In the genomic region with DNA sequence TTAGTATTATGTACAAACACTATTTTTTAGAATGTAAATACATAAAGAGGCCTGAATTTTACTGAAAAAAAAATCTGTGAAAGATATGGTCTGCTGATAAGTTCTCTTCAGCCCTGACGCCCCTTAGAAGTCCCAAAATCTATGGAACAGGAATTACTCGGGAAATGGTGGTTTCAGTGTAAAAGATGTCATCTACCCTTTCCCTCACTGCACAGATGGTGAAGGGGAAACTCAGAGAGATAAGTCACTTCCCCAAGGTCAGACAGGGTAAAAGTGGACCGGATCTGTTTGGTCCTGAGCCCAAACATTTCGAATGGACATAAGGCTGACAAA, we compare ENCODE assay signal across 9 cellular contexts. TPM values are rescaled to one million over a fixed set of nuclear protein-coding genes. Genes with fewer than 3 reads are reported as not detected.
DNase-seq lines count a peak whose midpoint lies in the region; ATAC-seq and TF ChIP-seq lines count a peak whose summit lies in the region.
"Had no signal": no experiment of that assay in that cellular context is flagged by ENCODE, and none has a peak within 500 bp of the region (broad histone marks: within the 10 kb centered on the region; RNA-seq: fewer than 3 reads in every experiment).

No MANE protein-coding gene starts in this region.

- TF ChIP-seq EP300 in tibial nerve (IDR thresholded peaks at IDR 0.05) = no peak

- no peaks in the 10 kb centered on the region for H4K20me1 ChIP-seq in OCI-LY1 (ENCODE audit: insufficient read depth, low read length)

- DNase-seq in activated T-cell treated with anti-CD3 and anti-CD28 coated beads, Interleukin-2, amount 50 U/mL, for 4 hours = no peak
- DNase-seq in activated T-cell treated with anti-CD3 and anti-CD28 coated beads, Interleukin-2, amount 50 U/mL, for 48 hours = no peak
- DNase-seq in fibroblast of villous mesenchyme (ENCODE audit: low read depth) (no peak), tibial nerve (ENCODE audit: low spot score in 2 of 2) (no peak), NCI-H1694 treated with DMSO at 0.1 percent for 48 hours (lab: John Stamatoyannopoulos, UW) (no peak), RKO (ENCODE audit: low spot score) (no peak)
- no peak for DNase-seq in stimulated activated naive CD4-positive, alpha-beta T cell treated with Interleukin-2 at 50 U/mL for 16 hours (lab: John Stamatoyannopoulos, UW)

- H3K4me1 ChIP-seq in OCI-LY1 (ENCODE audit: insufficient read depth, low read length, severe bottlenecking) = peaks cover 23% of the 10 kb centered on the region
- H3K4me1 ChIP-seq in tibial nerve = peaks cover 0 to 16% (median 6%) of the 10 kb centered on the region in 4 donors

- no peak for TF ChIP-seq POLR2A in tibial nerve (IDR thresholded peaks at IDR 0.05)

- H3K27me3 ChIP-seq in OCI-LY1 (ENCODE audit: insufficient read depth, low read length) (no peaks in the 10 kb centered on the region), tibial nerve (no peaks in the 10 kb centered on the region)
- H3K27me3 ChIP-seq: cardiac muscle cell had no signal

- peak in 1 of 2 donors; percentile 24 for ATAC-seq in activated T-cell treated with anti-CD3 and anti-CD28 coated beads, Interleukin-2, amount 50 U/mL, for 4 hours

- no peaks in the 10 kb centered on the region for H3K36me3 Mint-ChIP-seq in activated T-cell treated with anti-CD3 and anti-CD28 coated beads, Interleukin-2, amount 50 U/mL, for 4 hours (ENCODE audit: insufficient read depth)

- no peaks in the 10 kb centered on the region for H3K9me3 ChIP-seq in OCI-LY1 (ENCODE audit: low read length)
- H3K9me3 ChIP-seq in tibial nerve = no peaks in the 10 kb centered on the region

- peaks cover 9% of the 10 kb centered on the region for H3K79me2 ChIP-seq in OCI-LY1 (ENCODE audit: insufficient read depth, low read length)

- TF ChIP-seq CTCF in OCI-LY1 (IDR thresholded peaks at IDR 0.05; ENCODE audit: low read length) (no peak), fibroblast of villous mesenchyme (IDR thresholded peaks at IDR 0.05; ENCODE audit: insufficient read depth, low read depth, low read length) (no peak), tibial nerve (IDR thresholded peaks at IDR 0.05) (no peak)

- peaks cover 16% of the 10 kb centered on the region for H3K36me3 ChIP-seq in OCI-LY1 (ENCODE audit: insufficient read depth, low read length)
- H3K36me3 ChIP-seq in tibial nerve = no peaks in the 10 kb centered on the region
- H3K36me3 ChIP-seq: cardiac muscle cell had no signal

- H3K27ac ChIP-seq in OCI-LY1 (ENCODE audit: low read depth, low read length, poor library complexity, severe bottlenecking) = no peak overlapping the region
- peak overlapping the region in 1 of 4 donors; percentile 35 for H3K27ac ChIP-seq in tibial nerve
- H3K27ac ChIP-seq: cardiac muscle cell had no signal

- peak overlapping the region; percentile 84 for H3K4me3 ChIP-seq in OCI-LY1 (ENCODE audit: low read depth, low read length, poor library complexity, severe bottlenecking)
- H3K4me3 ChIP-seq in fibroblast of villous mesenchyme (ENCODE audit: low read depth, low read length) = peak overlapping the region; percentile 54
- peak overlapping the region in 3 of 4 donors; percentile 27 to 49 (median 32) for H3K4me3 ChIP-seq in tibial nerve

- H3F3A ChIP-seq in OCI-LY1 (ENCODE audit: insufficient read depth, low read length) = no peaks in the 10 kb centered on the region

- peak overlapping the region; percentile 84 for H3K4me3 Mint-ChIP-seq in activated T-cell treated with anti-CD3 and anti-CD28 coated beads, Interleukin-2, amount 50 U/mL, for 4 hours

- peak overlapping the region; percentile 92 for H2AFZ ChIP-seq in OCI-LY1 (ENCODE audit: low read length)

- peaks cover 14% of the 10 kb centered on the region for H3K4me1 Mint-ChIP-seq in activated T-cell treated with anti-CD3 and anti-CD28 coated beads, Interleukin-2, amount 50 U/mL, for 4 hours (ENCODE audit: low read depth)

- H3K9me3 Mint-ChIP-seq in activated T-cell treated with anti-CD3 and anti-CD28 coated beads, Interleukin-2, amount 50 U/mL, for 4 hours = no peaks in the 10 kb centered on the region

- no peaks in the 10 kb centered on the region for H3K27me3 Mint-ChIP-seq in activated T-cell treated with anti-CD3 and anti-CD28 coated beads, Interleukin-2, amount 50 U/mL, for 4 hours (ENCODE audit: low read depth)

- no peaks in the 10 kb centered on the region for H3K9me2 ChIP-seq in OCI-LY1 (ENCODE audit: low read depth, low read length)

- peak overlapping the region; percentile 83 for H3K4me2 ChIP-seq in OCI-LY1 (ENCODE audit: low read length)

- peak overlapping the region; percentile 47; the same call in 1 of the 2 replicates for H3K9ac ChIP-seq in OCI-LY1 (ENCODE audit: low read length)

- 2 to 6% methylated on average over 4 of the region's 4 CpGs for WGBS in tibial nerve, 2 donors

RNA-seq across cellular contexts. Expression of a gene that starts 0.5 kb away (rescaled TPM):
- total RNA-seq in activated T-cell treated with anti-CD3 and anti-CD28 coated beads, Interleukin-2, amount 50 U/mL, for 4 hours = 10 to 100 TPM; 39.3 to 66.9 (median 55.4) TPM
- total RNA-seq in fibroblast of villous mesenchyme (7.8 and 8.1 TPM in 2 replicates), tibial nerve (under 1 TPM in 1 of 4 donors, not detected in 3; 0.22 TPM)

Comparison
In these comparisons a context has a peak if more than half of its experiments do, and no peak if none do; other contexts are left out.
1. H3K4me3 ChIP-seq: peak in every context shown above with its lines; median percentile 84 in OCI-LY1; 54 in fibroblast of villous mesenchyme; 32 in tibial nerve.